In genomic region chr14:72779679-72780078, GRCh38 we compare ENCODE assay signal across 9 cellular contexts.
"Had no signal": no experiment of that assay in that cellular context is flagged by ENCODE, and none has a peak within 500 bp of the region (broad histone marks: within the 10 kb centered on the region; RNA-seq: fewer than 3 reads in every experiment).

No MANE protein-coding gene starts in this region.

- H3K4me3 Mint-ChIP-seq: mesothelial cell of epicardium had no signal

- H3K36me3 Mint-ChIP-seq: mesothelial cell of epicardium had no signal

- H3K27ac Mint-ChIP-seq: mesothelial cell of epicardium had no signal

- H3K4me3 ChIP-seq: tibial artery had no signal

- H3K36me3 ChIP-seq: tibial artery had no signal

- H3K9me3 ChIP-seq: tibial artery had no signal

- DNase-seq: activated CD4-positive, alpha-beta T cell treated with anti-CD3 and anti-CD28 coated beads, Interleukin-2, amount 50 U/mL, for 4 hours; activated naive CD4-positive, alpha-beta T cell treated with Interleukin-2 at 50 U/mL for 16 hours; activated T-cell treated with anti-CD3 and anti-CD28 coated beads for 4 hours; aorta; hippocampal formation; stimulated activated CD4-positive, alpha-beta T cell treated with anti-CD3 and anti-CD28 coated beads, Interleukin-4, amount 100 ng/mL, for 1 hour; stimulated activated naive CD4-positive, alpha-beta T cell; tibial artery had no signal

- H3K27me3 ChIP-seq: tibial artery had no signal
